Comparison of ENCODE assay signal across 1 cellular context in genomic region chr2:236180501-236180816, GRCh38.
TF ChIP-seq lines count a peak whose summit lies in the region.

No MANE protein-coding gene starts in this region.

TF ChIP-seq in HepG2, 621 proteins besides CTCF, POLR2A, EP300 and RAD21 (continued from another document):
- no peak for TF ChIP-seq MXD3 (CRISPR knock-in tag; IDR thresholded peaks at IDR 0.05)
